In genomic region chrX:41192880-41193279, GRCh38 we compare ENCODE assay signal across 19 cellular contexts.
A peak's percentile ranks its signal among the peaks of the same experiment; 100 is the strongest.
DNase-seq lines count a peak whose midpoint lies in the region; ATAC-seq, FAIRE-seq and TF ChIP-seq lines count a peak whose summit lies in the region.
"Had no signal": no experiment of that assay in that cellular context is flagged by ENCODE, and none has a peak within 500 bp of the region (broad histone marks: within the 10 kb centered on the region; RNA-seq: fewer than 3 reads in every experiment).

No MANE protein-coding gene starts in this region.

- H3F3A ChIP-seq in neural progenitor cell (ENCODE audit: low read depth) = no peaks in the 10 kb centered on the region

- H3K4me1 ChIP-seq in IMR-90 (ENCODE audit: control insufficient read depth, insufficient read depth, low read length) = no peaks in the 10 kb centered on the region
- no peaks in the 10 kb centered on the region for H3K4me1 ChIP-seq in neural progenitor cell
- H3K4me1 ChIP-seq: heart left ventricle, upper lobe of right lung had no signal

- peak overlapping the region in 1 of 2 experiments; percentile 13; a peak in 2 of 4 replicates for H4K8ac ChIP-seq in IMR-90 (ENCODE audit: low read depth in 2 of 2, low read length in 2 of 2)

- H3K9me3 Mint-ChIP-seq in activated CD4-positive, alpha-beta T cell treated with anti-CD3 and anti-CD28 coated beads, Interleukin-2, amount 10 ng/mL, durations not matched to agents 7 days and 5 days = peaks cover 2% of the 10 kb centered on the region
- H3K9me3 Mint-ChIP-seq in neural progenitor cell = peaks cover 2% of the 10 kb centered on the region
- H3K9me3 Mint-ChIP-seq: naive thymus-derived CD8-positive, alpha-beta T cell had no signal

- no peak overlapping the region for H3K4me3 Mint-ChIP-seq in activated CD4-positive, alpha-beta T cell treated with anti-CD3 and anti-CD28 coated beads, Interleukin-2, amount 10 ng/mL, durations not matched to agents 7 days and 5 days
- H3K4me3 Mint-ChIP-seq in neural progenitor cell = no peak overlapping the region
- H3K4me3 Mint-ChIP-seq: naive thymus-derived CD8-positive, alpha-beta T cell had no signal

- H2BK20ac ChIP-seq in IMR-90 (ENCODE audit: low read depth, low read length) = no peak overlapping the region

- no peak overlapping the region for H3K56ac ChIP-seq in IMR-90 (ENCODE audit: extremely low read depth, insufficient read depth, low read length)

- ATAC-seq in IMR-90 (ENCODE audit: low read depth) = no peak
- ATAC-seq in HG02938 (IDR thresholded peaks at IDR 0.05; ENCODE audit: unreplicated experiment) = no peak
- no peak for ATAC-seq in GM18502 (IDR thresholded peaks at IDR 0.05; ENCODE audit: poor library complexity, unreplicated experiment)
- ATAC-seq: heart left ventricle; naive thymus-derived CD8-positive, alpha-beta T cell; upper lobe of right lung had no signal

- intact Hi-C loops in IMR-90 (cut with micrococcal nuclease) = no loop called here

- no peak overlapping the region for H3K14ac ChIP-seq in IMR-90 (replicated peaks; ENCODE audit: low read depth, low read length)

- no peak for FAIRE-seq in bronchial epithelial cell (lab: Jason Lieb, UNC)

- TF ChIP-seq CTCF in IMR-90 (conservative IDR thresholded peaks at IDR 0.05; ENCODE audit: low read depth, low read length) = no peak
- no peak for TF ChIP-seq CTCF in bronchial epithelial cell (IDR thresholded peaks at IDR 0.05; ENCODE audit: insufficient read depth, low read length, severe bottlenecking)
- no peak for TF ChIP-seq CTCF in neural progenitor cell (IDR thresholded peaks at IDR 0.05)

- in situ Hi-C loops in IMR-90 (cut with MboI; ENCODE audit: low sequenced_read_pairs) = no loop called here

- WGBS in IMR-90 (ENCODE audit: extremely low coverage in 2 of 2, insufficient read length in 1 of 2), 2 experiments = 94% methylated on average over 2 of the region's 3 CpGs; no CpG with 5 or more reads in 1 of the 2 experiments

- H2AK5ac ChIP-seq in IMR-90 (ENCODE audit: low read depth, low read length) = no peak overlapping the region

- dilution Hi-C loops in IMR-90 (cut with HindIII; ENCODE audit: low sequenced_read_pairs, unreplicated experiment) = no loop called here

- H3K27me3 ChIP-seq in IMR-90 (ENCODE audit: control insufficient read depth, insufficient read depth, low read length) = no peaks in the 10 kb centered on the region
- no peaks in the 10 kb centered on the region for H3K27me3 ChIP-seq in bronchial epithelial cell (ENCODE audit: control insufficient read depth, insufficient read depth, low read length)
- H3K27me3 ChIP-seq in neural progenitor cell = no peaks in the 10 kb centered on the region
- H3K27me3 ChIP-seq: dorsolateral prefrontal cortex, heart left ventricle, upper lobe of right lung had no signal

- POLR2A ChIA-PET in activated CD4-positive, alpha-beta T cell treated with anti-CD3 and anti-CD28 coated beads, Interleukin-2, amount 10 ng/mL, durations not matched to agents 7 days and 5 days (lab: Charles Lee) = no interaction called here
- POLR2A ChIA-PET in IMR-90 (lab: Charles Lee; ENCODE audit: unreplicated experiment) = no interaction called here

- no peak overlapping the region for H3K4me3 ChIP-seq in IMR-90 (ENCODE audit: insufficient read depth, low read depth, low read length)
- no peak overlapping the region for H3K4me3 ChIP-seq in bronchial epithelial cell (ENCODE audit: low read depth, low read length)
- H3K4me3 ChIP-seq in neural progenitor cell = no peak overlapping the region
- H3K4me3 ChIP-seq: dorsolateral prefrontal cortex, heart left ventricle, upper lobe of right lung had no signal

- H3K9me3 ChIP-seq in IMR-90 (ENCODE audit: control insufficient read depth, insufficient read depth, low read length) = no peaks in the 10 kb centered on the region
- H3K9me3 ChIP-seq in neural progenitor cell (ENCODE audit: low read depth) = no peaks in the 10 kb centered on the region
- H3K9me3 ChIP-seq: heart left ventricle, upper lobe of right lung had no signal

- H2AFZ ChIP-seq in IMR-90 (replicated peaks; ENCODE audit: low read length, poor library complexity) (no peak overlapping the region), neural progenitor cell (replicated peaks) (no peak overlapping the region)

- no TSS peak for BruUV-seq in IMR-90 (replicated peaks; lab: Mats Ljungman, UMichigan)

- peaks cover 0 to 11% of the 10 kb centered on the region in 2 experiments; a peak in 3 of 4 replicates for H3K79me1 ChIP-seq in IMR-90 (ENCODE audit: low read depth in 1 of 2, low read length in 2 of 2)

- peaks cover 2% of the 10 kb centered on the region for H3K4me1 Mint-ChIP-seq in activated CD4-positive, alpha-beta T cell treated with anti-CD3 and anti-CD28 coated beads, Interleukin-2, amount 10 ng/mL, durations not matched to agents 7 days and 5 days
- H3K4me1 Mint-ChIP-seq in neural progenitor cell = no peaks in the 10 kb centered on the region

- no peak overlapping the region for H4K91ac ChIP-seq in IMR-90 (ENCODE audit: insufficient read depth, low read depth, low read length)

- DNase-seq in activated CD4-positive, alpha-beta T cell treated with anti-CD3 and anti-CD28 coated beads, Interleukin-2, amount 10 ng/mL, durations not matched to agents 7 days and 5 days = no peak
- DNase-seq in activated CD4-positive, alpha-beta T cell treated with anti-CD3 and anti-CD28 coated beads, Interleukin-2, amount 50 U/mL, for 48 hours = no peak
- DNase-seq in IMR-90 (no peak), bronchial epithelial cell (ENCODE audit: low read depth) (peak; percentile 75), neural progenitor cell (ENCODE audit: low spot score) (no peak), NCI-H748 (lab: John Stamatoyannopoulos, UW; ENCODE audit: unreplicated experiment) (no peak)
- DNase-seq: activated CD4-positive, alpha-beta T cell treated with anti-CD3 and anti-CD28 coated beads for 4 hours; DMS53; dorsolateral prefrontal cortex; GOT3; heart left ventricle; KG1; naive thymus-derived CD8-positive, alpha-beta T cell; NCI-H1105; NCI-H526; upper lobe of right lung had no signal

- CTCF ChIA-PET in activated CD4-positive, alpha-beta T cell treated with anti-CD3 and anti-CD28 coated beads, Interleukin-2, amount 10 ng/mL, durations not matched to agents 7 days and 5 days (lab: Charles Lee) = interaction anchor here (0.6 to 1.4 kb wide), 2 partner anchors 12 to 760 kb away, joined by 3 read pairs; no protein-coding TSS in a partner anchor
- CTCF ChIA-PET in IMR-90 (lab: Yijun Ruan, JAX) = interaction anchor here (1.7 kb wide), 1 partner anchor 13 kb away, joined by 4 read pairs; no protein-coding TSS in a partner anchor

- no peak for TF ChIP-seq POLR2A in IMR-90 (IDR thresholded peaks at IDR 0.05; ENCODE audit: low read depth, low read length)

- H3K36me3 ChIP-seq in IMR-90 (ENCODE audit: control insufficient read depth, insufficient read depth, low read length) = peaks cover 16% of the 10 kb centered on the region
- no peaks in the 10 kb centered on the region for H3K36me3 ChIP-seq in bronchial epithelial cell (ENCODE audit: control insufficient read depth, insufficient read depth, low read length)
- peaks cover 8% of the 10 kb centered on the region for H3K36me3 ChIP-seq in neural progenitor cell

- H3K4me2 ChIP-seq in IMR-90 (ENCODE audit: low read depth, low read length) = no peak overlapping the region
- no peak overlapping the region for H3K4me2 ChIP-seq in neural progenitor cell

- H3K9me1 ChIP-seq in IMR-90 (ENCODE audit: insufficient read depth, low read length) = 0 out of 2 replicates have a peak, but pooled peaks cover 3% of the 10 kb centered on the region

- peak overlapping the region; percentile 76 for H4K5ac ChIP-seq in IMR-90 (ENCODE audit: low read depth, low read length)

- H3K18ac ChIP-seq in IMR-90 (ENCODE audit: low read depth, low read length) = no peak overlapping the region

- peak overlapping the region; percentile 17 for H2BK5ac ChIP-seq in IMR-90 (ENCODE audit: low read depth, low read length, poor library complexity, severe bottlenecking)

- H4K20me1 ChIP-seq in IMR-90 (ENCODE audit: insufficient read depth, low read length) (no peaks in the 10 kb centered on the region), neural progenitor cell (ENCODE audit: low read depth) (no peaks in the 10 kb centered on the region)

- H2BK120ac ChIP-seq in IMR-90 (ENCODE audit: low read depth, low read length) = no peak overlapping the region

- H2BK15ac ChIP-seq in IMR-90 (ENCODE audit: low read depth, low read length) = no peak overlapping the region

- no peak for TF ChIP-seq RAD21 in IMR-90 (IDR thresholded peaks at IDR 0.05; ENCODE audit: low read length)

- H2AK9ac ChIP-seq in IMR-90 (replicated peaks; ENCODE audit: low read depth, low read length, poor library complexity) = no peak overlapping the region

- H3K27me3 Mint-ChIP-seq in activated CD4-positive, alpha-beta T cell treated with anti-CD3 and anti-CD28 coated beads, Interleukin-2, amount 10 ng/mL, durations not matched to agents 7 days and 5 days = no peaks in the 10 kb centered on the region
- H3K27me3 Mint-ChIP-seq in neural progenitor cell (ENCODE audit: insufficient read depth, low read depth) = no peaks in the 10 kb centered on the region
- H3K27me3 Mint-ChIP-seq: naive thymus-derived CD8-positive, alpha-beta T cell had no signal

- peaks cover 40% of the 10 kb centered on the region for H3K36me3 Mint-ChIP-seq in activated CD4-positive, alpha-beta T cell treated with anti-CD3 and anti-CD28 coated beads, Interleukin-2, amount 10 ng/mL, durations not matched to agents 7 days and 5 days (ENCODE audit: low read depth)
- H3K36me3 Mint-ChIP-seq in neural progenitor cell = peaks cover 18% of the 10 kb centered on the region

- no peak overlapping the region for H3K23ac ChIP-seq in IMR-90 (ENCODE audit: low read depth, low read length)

- no peaks in the 10 kb centered on the region for H3K79me2 ChIP-seq in neural progenitor cell (ENCODE audit: low read depth)

- no peak overlapping the region for H3K27ac ChIP-seq in IMR-90 (ENCODE audit: insufficient read depth, low read length)
- peak overlapping the region; percentile 55 for H3K27ac ChIP-seq in neural progenitor cell
- H3K27ac ChIP-seq: C4-2B, dorsolateral prefrontal cortex, heart left ventricle, upper lobe of right lung had no signal

- peak overlapping the region; percentile 83 for H3K27ac Mint-ChIP-seq in activated CD4-positive, alpha-beta T cell treated with anti-CD3 and anti-CD28 coated beads, Interleukin-2, amount 10 ng/mL, durations not matched to agents 7 days and 5 days
- no peak overlapping the region for H3K27ac Mint-ChIP-seq in neural progenitor cell

- peak overlapping the region; percentile 10; the same call in 1 of the 2 replicates for H3K4ac ChIP-seq in IMR-90 (ENCODE audit: low read depth, low read length)

- no peak overlapping the region for H3K9ac ChIP-seq in IMR-90 (ENCODE audit: low read depth, low read length)
- no peak overlapping the region for H3K9ac ChIP-seq in neural progenitor cell

TF ChIP-seq in IMR-90, 13 proteins besides CTCF, POLR2A, EP300 and RAD21 (continues in another document):
- TF ChIP-seq MAZ (IDR thresholded peaks at IDR 0.05; ENCODE audit: borderline replicate concordance, low read depth, low read length) = no peak
- TF ChIP-seq RFX5 (IDR thresholded peaks at IDR 0.05; ENCODE audit: low read depth, low read length) = no peak
- no peak for TF ChIP-seq FOS (IDR thresholded peaks at IDR 0.05; ENCODE audit: low read depth, low read length)
- TF ChIP-seq BHLHE40 (IDR thresholded peaks at IDR 0.05; ENCODE audit: low read depth, low read length) = no peak
- no peak for TF ChIP-seq NFE2L2 (IDR thresholded peaks at IDR 0.05; ENCODE audit: low read depth, low read length)
- TF ChIP-seq SMC3 (IDR thresholded peaks at IDR 0.05; ENCODE audit: low read depth, low read length) = no peak
